Comparison of ENCODE assay signal across 1 cellular context in the genomic region with DNA sequence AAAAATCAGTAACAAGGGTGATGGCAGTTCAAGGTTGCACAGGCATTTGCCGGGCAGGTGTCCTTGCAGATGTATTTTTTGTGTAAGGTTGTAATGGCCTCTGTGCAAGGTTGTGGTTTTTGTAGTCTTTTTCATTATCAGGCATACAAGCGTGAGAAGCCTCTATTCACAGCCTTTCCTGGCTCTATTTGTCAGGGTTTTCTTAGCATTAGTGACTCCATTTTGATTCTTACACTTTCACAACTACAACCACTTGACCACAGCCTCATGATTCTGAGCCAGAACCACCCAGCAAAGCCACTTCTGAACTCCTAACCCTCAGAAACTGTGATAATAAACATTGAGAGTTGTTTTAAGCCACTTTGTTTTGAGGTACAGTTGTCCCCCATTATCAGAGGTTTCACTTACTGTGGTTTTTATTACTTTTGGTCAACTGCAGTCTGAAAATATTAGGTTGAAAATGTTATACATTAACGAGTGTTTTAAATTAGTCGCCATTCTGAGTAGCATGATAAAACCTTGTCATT.
TF ChIP-seq lines count a peak whose summit lies in the region.

No MANE protein-coding gene starts in this region.

TF ChIP-seq in GM12878, 131 proteins besides CTCF, POLR2A, EP300 and RAD21 (continued from another document):
- TF ChIP-seq ELK1 (IDR thresholded peaks at IDR 0.05; ENCODE audit: low read depth, low read length), result no peak
